In genomic region chr15:58065445-58066041, GRCh38 we compare ENCODE assay signal across 8 cellular contexts. TPM values are rescaled to one million over a fixed set of nuclear protein-coding genes. Genes with fewer than 3 reads are reported as not detected.
A peak's percentile ranks its signal among the peaks of the same experiment; 100 is the strongest.
DNase-seq lines count a peak whose midpoint lies in the region; ATAC-seq and TF ChIP-seq lines count a peak whose summit lies in the region.

TSS of gene ALDH1A2 (minus strand) at chr15:58065711. CDS start at chr15:58065650, 61 bp downstream.

- TF ChIP-seq POLR2A in suprapubic skin (IDR thresholded peaks at IDR 0.05), result no peak

- peak within 1 kb of the TSS; percentile 54 for H3K4me3 ChIP-seq in suprapubic skin

- ATAC-seq in memory B cell (ENCODE audit: low read depth) (no peak), GM19455 (IDR thresholded peaks at IDR 0.05; ENCODE audit: unreplicated experiment) (no peak), HG02759 (IDR thresholded peaks at IDR 0.05; ENCODE audit: unreplicated experiment) (no peak), GM18870 (IDR thresholded peaks at IDR 0.05; ENCODE audit: unreplicated experiment) (no peak)

- no peak within 1 kb of the TSS for H3K27ac Mint-ChIP-seq in memory B cell

- no peak for TF ChIP-seq EP300 in suprapubic skin (IDR thresholded peaks at IDR 0.05)

- no peaks in the 10 kb centered on the region for H3K36me3 Mint-ChIP-seq in memory B cell

- no peaks in the 10 kb centered on the region for H3K9me3 Mint-ChIP-seq in memory B cell

- TF ChIP-seq CTCF in suprapubic skin (IDR thresholded peaks at IDR 0.05), result no peak

- H3K27ac ChIP-seq in suprapubic skin, result no peak within 1 kb of the TSS

- DNase-seq in stimulated activated naive CD4-positive, alpha-beta T cell treated with Interleukin-2 at 50 U/mL for 16 hours (lab: John Stamatoyannopoulos, UW), result peak; percentile 0
- DNase-seq in stimulated activated naive CD4-positive, alpha-beta T cell (lab: John Stamatoyannopoulos, UW), result no peak
- peak in 1 of 2 donors; percentile 2 for DNase-seq in dermis microvascular lymphatic vessel endothelial cell (ENCODE audit: low read depth in 2 of 2)
- DNase-seq in memory B cell (ENCODE audit: low spot score in 2 of 2), result no peak
- DNase-seq in suprapubic skin (ENCODE audit: low spot score in 2 of 2), result peak in 1 of 2 donors; percentile 75

- WGBS in suprapubic skin, result 8% methylated on average over 16 of the region's 75 CpGs

- no peaks in the 10 kb centered on the region for H3K36me3 ChIP-seq in suprapubic skin

- H3K27me3 Mint-ChIP-seq in memory B cell, result peaks cover 15% of the 10 kb centered on the region

- peaks cover 79% of the 10 kb centered on the region for H3K27me3 ChIP-seq in suprapubic skin

- H3K9me3 ChIP-seq in suprapubic skin, result no peaks in the 10 kb centered on the region

- peak within 1 kb of the TSS; percentile 68 for H3K4me3 Mint-ChIP-seq in memory B cell

- peaks cover 14% of the 10 kb centered on the region for H3K4me1 ChIP-seq in suprapubic skin

- peaks cover 6% of the 10 kb centered on the region for H3K4me1 Mint-ChIP-seq in memory B cell

RNA-seq across cellular contexts. Expression of gene ALDH1A2, which starts in this region (rescaled TPM):
- total RNA-seq in dermis microvascular lymphatic vessel endothelial cell (33.5 and 57.0 TPM in 2 replicates), suprapubic skin (1 to 10 TPM in 3 of 4 donors, under 1 TPM in 1; 0.62 to 4.9 (median 2.6) TPM)
